In the genomic region with DNA sequence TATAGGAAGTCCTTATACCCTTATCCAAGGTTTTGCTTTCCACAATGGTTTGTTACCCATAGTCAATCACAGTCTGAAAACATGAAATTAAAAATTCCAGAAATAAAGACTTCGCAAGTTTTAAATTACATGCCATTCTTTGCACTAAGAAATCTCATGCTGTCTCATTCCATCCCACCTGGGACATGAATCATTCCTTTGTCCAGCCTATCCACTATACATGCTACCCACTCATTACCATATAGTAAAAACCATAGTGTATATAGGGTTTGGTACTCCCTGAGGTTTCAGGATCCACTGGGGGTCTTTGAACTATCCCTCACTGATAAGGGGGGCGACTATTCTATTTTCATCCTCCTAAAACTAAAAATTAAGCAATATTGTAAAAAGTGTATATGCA, we compare ENCODE assay signal across 24 cellular contexts.
"Had no signal": no experiment of that assay in that cellular context is flagged by ENCODE, and none has a peak within 500 bp of the region (broad histone marks: within the 10 kb centered on the region; RNA-seq: fewer than 3 reads in every experiment).

No MANE protein-coding gene starts in this region.

- H3K27me3 ChIP-seq: esophagus squamous epithelium, gastrocnemius medialis, right atrium auricular region, testis, tibial nerve, upper lobe of right lung, uterus had no signal

- H3K4me3 ChIP-seq: coronary artery, esophagus squamous epithelium, gastrocnemius medialis, lower lobe of right lung, prostate gland, right atrium auricular region, testis, tibial nerve, upper lobe of right lung, uterus had no signal

- H3K36me3 ChIP-seq: gastrocnemius medialis, prostate gland, uterus had no signal

- H3K4me1 ChIP-seq: prostate gland had no signal

- ATAC-seq: gastrocnemius medialis; left ventricle myocardium superior; lower lobe of right lung; naive thymus-derived CD8-positive, alpha-beta T cell; sciatic nerve; stimulated activated effector memory CD8-positive, alpha-beta T cell treated with anti-CD3 and anti-CD28 coated beads, Interleukin-12 subunit alpha, Interleukin-12 subunit beta, amount 100 ng/mL, for 72 hours; stimulated activated naive CD8-positive, alpha-beta T cell treated with anti-CD3 and anti-CD28 coated beads, Interleukin-15, Interleukin-2, amounts not matched to agents 100 U/mL and 50 U/mL, for 24 hours; upper lobe of right lung had no signal

- H3K9me3 ChIP-seq: esophagus squamous epithelium, gastrocnemius medialis, lower lobe of right lung, prostate gland, right atrium auricular region, testis, tibial nerve, upper lobe of right lung, uterus had no signal

- FAIRE-seq: endothelial cell of umbilical vein, keratinocyte had no signal

- DNase-seq: dermis blood vessel endothelial cell; effector memory CD4-positive, alpha-beta T cell; erythroblast; esophagus squamous epithelium; gastrocnemius medialis; head of caudate nucleus; left ventricle myocardium superior; lower lobe of right lung; naive thymus-derived CD8-positive, alpha-beta T cell; stimulated activated CD4-positive, alpha-beta T cell treated with anti-CD3 and anti-CD28 coated beads, Interleukin-2, amount 100 ng/mL, for 24 hours; stimulated activated CD4-positive, alpha-beta T cell treated with anti-CD3 and anti-CD28 coated beads, Interleukin-4, amount 100 ng/mL, for 24 hours; stimulated activated naive CD8-positive, alpha-beta T cell treated with anti-CD3 and anti-CD28 coated beads, Interleukin-15, Interleukin-2, amounts not matched to agents 100 U/mL and 50 U/mL, for 24 hours; substantia nigra; testis; upper lobe of right lung; uterus had no signal

- H3K27ac ChIP-seq: coronary artery, esophagus squamous epithelium, gastrocnemius medialis, lower lobe of right lung, prostate gland, right atrium auricular region, testis, tibial nerve, upper lobe of right lung, uterus had no signal
